2 cellular contexts compared by ENCODE assay signal in genomic region chr11:65558002-65558784, GRCh38.
TF ChIP-seq lines count a peak whose summit lies in the region.

Gene LTBP3, minus strand, starts transcription at chr11:65558359. Its CDS starts 400 bp downstream, at chr11:65557959.

TF ChIP-seq in HCT116, 20 proteins besides CTCF, POLR2A, EP300 and RAD21:
- peak; percentile 43; the same call in 1 of the 2 replicates for TF ChIP-seq ZFX (IDR thresholded peaks at IDR 0.05)
- TF ChIP-seq SIN3A (IDR thresholded peaks at IDR 0.05; ENCODE audit: low read depth): no peak
- TF ChIP-seq EZH2 (IDR thresholded peaks at IDR 0.05): no peak
- TF ChIP-seq TCF7L2 (IDR thresholded peaks at IDR 0.05; ENCODE audit: borderline replicate concordance, extremely low read depth, insufficient read depth, insufficient read length): peak; percentile 42
- TF ChIP-seq, protein P1, sequence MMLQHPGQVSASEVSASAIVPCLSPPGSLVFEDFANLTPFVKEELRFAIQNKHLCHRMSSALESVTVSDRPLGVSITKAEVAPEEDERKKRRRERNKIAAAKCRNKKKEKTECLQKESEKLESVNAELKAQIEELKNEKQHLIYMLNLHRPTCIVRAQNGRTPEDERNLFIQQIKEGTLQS (IDR thresholded peaks at IDR 0.05): no peak
- TF ChIP-seq, protein P2, sequence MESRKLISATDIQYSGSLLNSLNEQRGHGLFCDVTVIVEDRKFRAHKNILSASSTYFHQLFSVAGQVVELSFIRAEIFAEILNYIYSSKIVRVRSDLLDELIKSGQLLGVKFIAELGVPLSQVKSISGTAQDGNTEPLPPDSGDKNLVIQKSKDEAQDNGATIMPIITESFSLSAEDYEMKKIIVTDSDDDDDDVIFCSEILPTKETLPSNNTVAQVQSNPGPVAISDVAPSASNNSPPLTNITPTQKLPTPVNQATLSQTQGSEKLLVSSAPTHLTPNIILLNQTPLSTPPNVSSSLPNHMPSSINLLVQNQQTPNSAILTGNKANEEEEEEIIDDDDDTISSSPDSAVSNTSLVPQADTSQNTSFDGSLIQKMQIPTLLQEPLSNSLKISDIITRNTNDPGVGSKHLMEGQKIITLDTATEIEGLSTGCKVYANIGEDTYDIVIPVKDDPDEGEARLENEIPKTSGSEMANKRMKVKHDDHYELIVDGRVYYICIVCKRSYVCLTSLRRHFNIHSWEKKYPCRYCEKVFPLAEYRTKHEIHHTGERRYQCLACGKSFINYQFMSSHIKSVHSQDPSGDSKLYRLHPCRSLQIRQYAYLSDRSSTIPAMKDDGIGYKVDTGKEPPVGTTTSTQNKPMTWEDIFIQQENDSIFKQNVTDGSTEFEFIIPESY (IDR thresholded peaks at IDR 0.05; ENCODE audit: extremely low read depth, insufficient replicate concordance, low read length): no peak
- no peak for TF ChIP-seq EZH2phosphoT487 (IDR thresholded peaks at IDR 0.05; ENCODE audit: borderline replicate concordance)

TF ChIP-seq in GM12878, 131 proteins besides CTCF, POLR2A, EP300 and RAD21:
- peak; percentile 51 for TF ChIP-seq ZNF384 (IDR thresholded peaks at IDR 0.05; ENCODE audit: borderline replicate concordance, low read depth, low read length)
- peak; percentile 32 for TF ChIP-seq SUZ12 (IDR thresholded peaks at IDR 0.05; ENCODE audit: unreplicated experiment)
- no peak for TF ChIP-seq ESRRA (IDR thresholded peaks at IDR 0.05; ENCODE audit: low read length)
